In genomic region chr2:154507186-154507585, GRCh38 we compare ENCODE assay signal across 21 cellular contexts.
A peak's percentile ranks its signal among the peaks of the same experiment; 100 is the strongest.
DNase-seq lines count a peak whose midpoint lies in the region; ATAC-seq and TF ChIP-seq lines count a peak whose summit lies in the region.
"Had no signal": no experiment of that assay in that cellular context is flagged by ENCODE, and none has a peak within 500 bp of the region (broad histone marks: within the 10 kb centered on the region; RNA-seq: fewer than 3 reads in every experiment).

No MANE protein-coding gene starts in this region.

- H3K79me2 ChIP-seq in hepatocyte: no peaks in the 10 kb centered on the region

- H3K9me3 ChIP-seq in hepatocyte (ENCODE audit: low read depth): no peaks in the 10 kb centered on the region
- H3K9me3 ChIP-seq: gastroesophageal sphincter, sigmoid colon, transverse colon had no signal

- DNase-seq in D341Med (ENCODE audit: low spot score): peak; percentile 17
- DNase-seq in GM13976 (ENCODE audit: low spot score): peak; percentile 11
- DNase-seq in NCI-H69 (lab: John Stamatoyannopoulos, UW): peak; percentile 23
- no peak for DNase-seq in hepatocyte (ENCODE audit: low spot score)
- DNase-seq in NCI-H146 (lab: John Stamatoyannopoulos, UW): no peak
- DNase-seq in NCI-H2107 treated with DMSO at 0.1 percent for 48 hours (lab: John Stamatoyannopoulos, UW; ENCODE audit: unreplicated experiment): no peak
- no peak for DNase-seq in retina
- DNase-seq: activated CD4-positive, CD25-positive, alpha-beta regulatory T cell treated with anti-CD3 and anti-CD28 coated beads, Interleukin-2, amount 50 U/mL, for 72 hours; amniotic stem cell; CD4-positive, alpha-beta T cell; left ventricle myocardium superior; NCI-H526; nucleus accumbens; PC-9; sigmoid colon; stimulated activated CD4-positive, alpha-beta T cell treated with anti-CD3 and anti-CD28 coated beads, Interleukin-1b, Interleukin-23, amount 100 ng/mL, for 48 hours; stimulated activated naive CD8-positive, alpha-beta T cell treated with anti-CD3 and anti-CD28 coated beads, Interleukin-15, Interleukin-2, amounts not matched to agents 100 U/mL and 50 U/mL, for 24 hours; T-helper 9 cell; transverse colon had no signal

- H4K20me1 ChIP-seq in hepatocyte (ENCODE audit: insufficient read depth, poor library complexity, severe bottlenecking): no peaks in the 10 kb centered on the region

- no peak overlapping the region for H3K27ac ChIP-seq in hepatocyte
- H3K27ac ChIP-seq: gastroesophageal sphincter, PC-9, sigmoid colon, transverse colon had no signal

- 35% methylated on average over 2 of the region's 2 CpGs for WGBS in hepatocyte (ENCODE audit: low lambda C conversion rate, missing lambda C conversion rate)

- H3K36me3 ChIP-seq in hepatocyte (replicated peaks; ENCODE audit: insufficient read depth, low read depth): no peaks in the 10 kb centered on the region
- H3K36me3 ChIP-seq: gastroesophageal sphincter, sigmoid colon, transverse colon had no signal

- H3K27me3 ChIP-seq in hepatocyte: no peaks in the 10 kb centered on the region
- H3K27me3 ChIP-seq: gastroesophageal sphincter, sigmoid colon, transverse colon had no signal

- in situ Hi-C loops in GM13976 (cut with MboI; ENCODE audit: low sequenced_read_pairs, unreplicated experiment): no loop called here

- no peak overlapping the region for H2AFZ ChIP-seq in hepatocyte
- H2AFZ ChIP-seq: PC-9 had no signal

- H3K4me2 ChIP-seq in hepatocyte: no peak overlapping the region
- H3K4me2 ChIP-seq: PC-9 had no signal

- H3K4me3 ChIP-seq in hepatocyte: no peak overlapping the region
- H3K4me3 ChIP-seq: gastroesophageal sphincter, PC-9, sigmoid colon, transverse colon had no signal

- no peaks in the 10 kb centered on the region for H3K9me2 ChIP-seq in hepatocyte (replicated peaks; ENCODE audit: insufficient read depth)

- TF ChIP-seq CTCF in GM13976 (IDR thresholded peaks at IDR 0.05; ENCODE audit: borderline replicate concordance, control extremely low read depth, extremely low read depth, insufficient read depth, missing control alignments): no peak
- peak; percentile 12 for TF ChIP-seq CTCF in hepatocyte (IDR thresholded peaks at IDR 0.05; ENCODE audit: poor library complexity)

- no peak for ATAC-seq in GM19397 (IDR thresholded peaks at IDR 0.05; ENCODE audit: unreplicated experiment)
- ATAC-seq: gastroesophageal sphincter; left ventricle myocardium superior; stimulated activated naive CD8-positive, alpha-beta T cell treated with anti-CD3 and anti-CD28 coated beads, Interleukin-15, Interleukin-2, amounts not matched to agents 100 U/mL and 50 U/mL, for 24 hours had no signal

- no peaks in the 10 kb centered on the region for H3K4me1 ChIP-seq in hepatocyte (ENCODE audit: insufficient read depth)
- H3K4me1 ChIP-seq: gastroesophageal sphincter, sigmoid colon, transverse colon had no signal

Comparison
In these comparisons a context has a peak if more than half of its experiments do, and no peak if none do; other contexts are left out.
1. DNase-seq: peak in D341Med (single experiment), GM13976 (single experiment) and NCI-H69 (single experiment); none in hepatocyte (single experiment), NCI-H146 (single experiment), NCI-H2107 treated with DMSO at 0.1 percent for 48 hours (single experiment) and retina (single experiment).